ENCODE assay signal across 28 cellular contexts in the genomic region with DNA sequence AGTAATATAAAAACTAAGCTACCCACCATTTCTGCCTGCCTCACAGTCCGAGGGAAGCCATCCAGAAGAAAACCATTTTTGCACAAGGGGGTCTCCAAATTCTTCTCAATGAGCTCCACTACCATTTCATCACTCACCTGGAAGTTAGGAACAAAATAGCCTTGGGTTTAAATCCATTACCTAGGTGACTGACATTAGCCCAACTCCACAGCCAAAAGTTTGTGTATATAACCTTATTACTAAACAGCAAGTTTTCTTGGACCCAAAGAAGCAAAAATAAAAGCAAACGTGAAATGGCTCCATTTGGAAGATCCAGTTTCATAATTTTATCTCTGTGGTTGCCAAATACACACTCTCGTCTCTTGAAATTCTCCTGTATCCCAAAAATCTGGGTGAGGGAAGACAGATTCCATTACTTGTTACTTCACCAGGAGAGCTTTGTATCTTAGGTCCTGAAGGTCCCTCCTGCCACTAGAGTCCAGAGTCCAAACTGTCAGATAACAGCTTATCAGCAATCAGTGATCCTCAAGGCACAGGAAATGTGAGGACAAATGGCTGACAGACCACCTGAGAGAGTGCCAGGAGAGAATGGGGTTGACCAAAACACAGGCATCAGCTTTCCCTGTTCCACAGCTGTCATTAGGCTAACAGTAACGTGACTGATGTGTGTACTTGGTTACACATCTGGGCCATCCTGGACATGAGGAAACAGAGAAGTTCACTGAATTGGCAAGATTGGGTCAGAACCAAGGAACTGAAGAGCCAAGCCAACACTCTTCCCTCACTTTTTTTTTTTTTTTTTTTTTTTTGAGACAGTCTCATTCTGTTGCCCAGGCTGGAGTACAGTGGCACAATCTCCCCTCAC. TPM values are rescaled to one million over a fixed set of nuclear protein-coding genes. Genes with fewer than 3 reads are reported as not detected.
DNase-seq lines count a peak whose midpoint lies in the region; ATAC-seq and TF ChIP-seq lines count a peak whose summit lies in the region.
"Had no signal": no experiment of that assay in that cellular context is flagged by ENCODE, and none has a peak within 500 bp of the region (broad histone marks: within the 10 kb centered on the region; RNA-seq: fewer than 3 reads in every experiment).

No MANE protein-coding gene starts in this region.

- no peak for TF ChIP-seq POLR2A in esophagus squamous epithelium (IDR thresholded peaks at IDR 0.05)
- no peak for TF ChIP-seq POLR2A in gastroesophageal sphincter (IDR thresholded peaks at IDR 0.05)

- TSS peak; percentile 5 for BruUV-seq in Caco-2 (replicated peaks; lab: Mats Ljungman, UMichigan)

- no peaks in the 10 kb centered on the region for H3K9me3 Mint-ChIP-seq in T-helper 1 cell treated with Interleukin-12 subunit alpha and Interleukin-12 subunit beta and Interleukin-4 antibody, amounts not matched to agents 30 μg/mL and 1 μg/mL, for 36 hours
- H3K9me3 Mint-ChIP-seq in Caco-2 (ENCODE audit: unreplicated experiment), result no peaks in the 10 kb centered on the region
- H3K9me3 Mint-ChIP-seq: activated CD4-positive, alpha-beta memory T cell treated with anti-CD3 and anti-CD28 coated beads for 36 hours; effector memory CD8-positive, alpha-beta T cell; mesothelial cell of epicardium; nephron; stimulated activated effector memory CD8-positive, alpha-beta T cell treated with anti-CD3 and anti-CD28 coated beads, Interleukin-12 subunit alpha, Interleukin-12 subunit beta, amount 100 ng/mL, for 72 hours had no signal

- H3K36me3 Mint-ChIP-seq in T-helper 1 cell treated with Interleukin-12 subunit alpha and Interleukin-12 subunit beta and Interleukin-4 antibody, amounts not matched to agents 30 μg/mL and 1 μg/mL, for 36 hours (ENCODE audit: low read depth), result peaks cover 58% of the 10 kb centered on the region
- peaks cover 49% of the 10 kb centered on the region for H3K36me3 Mint-ChIP-seq in Caco-2 (ENCODE audit: insufficient read depth, unreplicated experiment)

- no peak for TF ChIP-seq EP300 in gastroesophageal sphincter (IDR thresholded peaks at IDR 0.05)

- CTCF ChIA-PET in Caco-2 (lab: Charles Lee), result interaction anchor here (1.2 to 1.9 kb wide), 2 partner anchors 15 to 33 kb away, joined by 3 to 5 read pairs; no protein-coding TSS in a partner anchor

- 78 to 88% methylated on average over 4 of the region's 4 CpGs for WGBS in esophagus squamous epithelium, 2 donors
- WGBS in gastroesophageal sphincter (ENCODE audit: low coverage in 1 of 2), 2 donors, result 78 to 80% methylated on average over 4 of the region's 4 CpGs

- intact Hi-C loops in Caco-2 (cut with micrococcal nuclease; ENCODE audit: unreplicated experiment), result loop anchor here (2.0 kb wide), 1 partner anchor 15 kb away; no protein-coding TSS in a partner anchor
- intact Hi-C loops in colonic mucosa (cut with DNase I), result no loop called here
- intact Hi-C loops in esophagus squamous epithelium (cut with DNase I), result no loop called here

- H3K4me3 Mint-ChIP-seq in T-helper 1 cell treated with Interleukin-12 subunit alpha and Interleukin-12 subunit beta and Interleukin-4 antibody, amounts not matched to agents 30 μg/mL and 1 μg/mL, for 36 hours, result no peak overlapping the region
- peak overlapping the region; percentile 11 for H3K4me3 Mint-ChIP-seq in Caco-2 (ENCODE audit: unreplicated experiment)
- H3K4me3 Mint-ChIP-seq: activated CD4-positive, alpha-beta memory T cell treated with anti-CD3 and anti-CD28 coated beads for 36 hours; effector memory CD8-positive, alpha-beta T cell; mesothelial cell of epicardium; nephron; stimulated activated effector memory CD8-positive, alpha-beta T cell treated with anti-CD3 and anti-CD28 coated beads, Interleukin-12 subunit alpha, Interleukin-12 subunit beta, amount 100 ng/mL, for 72 hours had no signal

- H3K9me3 ChIP-seq in Caco-2 (no peaks in the 10 kb centered on the region), colonic mucosa (no peaks in the 10 kb centered on the region), muscle layer of duodenum (ENCODE audit: control insufficient read depth in 1 of 2, low read length in 2 of 2) (no peaks in the 10 kb centered on the region), esophagus squamous epithelium (no peaks in the 10 kb centered on the region), gastroesophageal sphincter (no peaks in the 10 kb centered on the region)

- POLR2A ChIA-PET in Caco-2 (lab: Charles Lee), result interaction anchor here (1.0 to 1.6 kb wide), 2 partner anchors 57 to 69 kb away, joined by 3 to 4 read pairs; a partner anchor contains a TSS

- no peaks in the 10 kb centered on the region for H3K27me3 Mint-ChIP-seq in T-helper 1 cell treated with Interleukin-12 subunit alpha and Interleukin-12 subunit beta and Interleukin-4 antibody, amounts not matched to agents 30 μg/mL and 1 μg/mL, for 36 hours (ENCODE audit: low read depth)
- H3K27me3 Mint-ChIP-seq in Caco-2 (ENCODE audit: insufficient read depth, unreplicated experiment), result no peaks in the 10 kb centered on the region
- H3K27me3 Mint-ChIP-seq: activated CD4-positive, alpha-beta memory T cell treated with anti-CD3 and anti-CD28 coated beads for 36 hours; effector memory CD8-positive, alpha-beta T cell had no signal

- ATAC-seq in gastroesophageal sphincter, result no peak
- ATAC-seq: effector memory CD8-positive, alpha-beta T cell; left ventricle myocardium superior; stimulated activated effector memory CD8-positive, alpha-beta T cell treated with anti-CD3 and anti-CD28 coated beads, Interleukin-12 subunit alpha, Interleukin-12 subunit beta, amount 100 ng/mL, for 72 hours had no signal

- H3K4me3 ChIP-seq in Caco-2 (ENCODE audit: low read depth, low read length) (no peak overlapping the region), colonic mucosa (no peak overlapping the region), muscle layer of duodenum (ENCODE audit: low read depth in 1 of 2, low read length in 2 of 2) (no peak overlapping the region), esophagus squamous epithelium (no peak overlapping the region), gastroesophageal sphincter (no peak overlapping the region)

- TF ChIP-seq CTCF in Caco-2 (IDR thresholded peaks at IDR 0.05; ENCODE audit: insufficient read depth in 1 of 2, low read depth in 1 of 2, low read length in 1 of 2, severe bottlenecking in 1 of 2, unreplicated experiment in 1 of 2), result no peak
- no peak for TF ChIP-seq CTCF in colonic mucosa (IDR thresholded peaks at IDR 0.05)
- TF ChIP-seq CTCF in esophagus squamous epithelium (IDR thresholded peaks at IDR 0.05), result no peak
- no peak for TF ChIP-seq CTCF in gastroesophageal sphincter (IDR thresholded peaks at IDR 0.05)

- H3K4me1 Mint-ChIP-seq in T-helper 1 cell treated with Interleukin-12 subunit alpha and Interleukin-12 subunit beta and Interleukin-4 antibody, amounts not matched to agents 30 μg/mL and 1 μg/mL, for 36 hours (ENCODE audit: low read depth), result peaks cover 44% of the 10 kb centered on the region
- H3K4me1 Mint-ChIP-seq in Caco-2 (ENCODE audit: low read depth, unreplicated experiment), result peaks cover 20% of the 10 kb centered on the region
- H3K4me1 Mint-ChIP-seq: mesothelial cell of epicardium had no signal

- peak overlapping the region; percentile 26 for H3K27ac Mint-ChIP-seq in T-helper 1 cell treated with Interleukin-12 subunit alpha and Interleukin-12 subunit beta and Interleukin-4 antibody, amounts not matched to agents 30 μg/mL and 1 μg/mL, for 36 hours
- H3K27ac Mint-ChIP-seq in Caco-2 (ENCODE audit: unreplicated experiment), result peak overlapping the region; percentile 39
- H3K27ac Mint-ChIP-seq: mesothelial cell of epicardium; stimulated activated effector memory CD8-positive, alpha-beta T cell treated with anti-CD3 and anti-CD28 coated beads, Interleukin-12 subunit alpha, Interleukin-12 subunit beta, amount 100 ng/mL, for 72 hours had no signal

- DNase-seq in T-helper 1 cell (no peak), Caco-2 (peak; percentile 30 to 42), colonic mucosa (no peak), esophagus squamous epithelium (lab: John Stamatoyannopoulos, UW) (no peak), HuH-7 (ENCODE audit: low spot score) (no peak)
- DNase-seq: activated CD4-positive, alpha-beta memory T cell treated with anti-CD3 and anti-CD28 coated beads for 36 hours; activated CD4-positive, alpha-beta T cell treated with anti-CD3 and anti-CD28 coated beads for 1 hour; activated CD8-positive, alpha-beta memory T cell treated with anti-CD3 and anti-CD28 coated beads, Interleukin-2, amount 50 U/mL, for 48 hours; activated effector memory CD4-positive, alpha-beta T cell treated with Interleukin-2 at 50 U/mL for 16 hours; central memory CD4-positive, alpha-beta T cell; effector memory CD8-positive, alpha-beta T cell; head of caudate nucleus; islet precursor cell; Kasumi-1; left ventricle myocardium superior; NCI-H1417 treated with DMSO at 0.1 percent for 48 hours; NCI-H2081; NCI-H2227 treated with DMSO at 0.1 percent for 48 hours; NCI-H526 treated with DMSO at 0.1 percent for 48 hours; NK-92 treated with Interleukin-12 subunit alpha and Interleukin-12 subunit beta, amount 100 ng/mL, for 24 hours; SHP77 treated with DMSO at 0.1 percent for 48 hours had no signal

- H3K27ac ChIP-seq in colonic mucosa (peak overlapping the region; percentile 30), muscle layer of duodenum (ENCODE audit: low read length) (peak overlapping the region; percentile 20), esophagus squamous epithelium (no peak overlapping the region), gastroesophageal sphincter (no peak overlapping the region)
- H3K27ac ChIP-seq: 22Rv1 had no signal

- no peak overlapping the region for H3K9ac ChIP-seq in colonic mucosa (ENCODE audit: low read depth in 2 of 2, low read length in 2 of 2)

- no peaks in the 10 kb centered on the region for H3K27me3 ChIP-seq in Caco-2 (replicated peaks; ENCODE audit: control insufficient read depth, insufficient read depth, low read length)
- H3K27me3 ChIP-seq in colonic mucosa, result no peaks in the 10 kb centered on the region
- H3K27me3 ChIP-seq in muscle layer of duodenum (ENCODE audit: low read depth, low read length), result no peaks in the 10 kb centered on the region
- no peaks in the 10 kb centered on the region for H3K27me3 ChIP-seq in esophagus squamous epithelium
- H3K27me3 ChIP-seq in gastroesophageal sphincter, result no peaks in the 10 kb centered on the region

- H3K4me1 ChIP-seq in Caco-2 (peaks cover 30% of the 10 kb centered on the region), colonic mucosa (no peaks in the 10 kb centered on the region), muscle layer of duodenum (ENCODE audit: control insufficient read depth in 1 of 2, insufficient read depth in 2 of 2, low read length in 2 of 2) (no peaks in the 10 kb centered on the region), esophagus squamous epithelium (peaks cover 0 to 25% (median 0%) of the 10 kb centered on the region in 3 donors), gastroesophageal sphincter (peaks cover 0 to 5% (median 0%) of the 10 kb centered on the region in 3 donors)

- H3K36me3 ChIP-seq in Caco-2 (ENCODE audit: control insufficient read depth, insufficient read depth, low read length) (peaks cover 1% of the 10 kb centered on the region), colonic mucosa (no peaks in the 10 kb centered on the region), muscle layer of duodenum (ENCODE audit: control insufficient read depth in 1 of 2, insufficient read depth in 2 of 2, low read length in 2 of 2) (peaks cover 53 to 65% of the 10 kb centered on the region in 2 donors), esophagus squamous epithelium (peaks cover 4 to 78% (median 46%) of the 10 kb centered on the region in 3 donors), gastroesophageal sphincter (peaks cover 0 to 78% of the 10 kb centered on the region in 2 donors)

RNA-seq across cellular contexts. Expression of a gene that starts 14.9 kb away (rescaled TPM):
- total RNA-seq in Caco-2 (2022), result 127 and 139 TPM in 2 replicates
- total RNA-seq in colonic mucosa, result 100 to 1,000 TPM; 206 to 243 TPM
- total RNA-seq in esophagus squamous epithelium, result 100 to 1,000 TPM; 126 to 167 (median 151) TPM
- total RNA-seq in gastroesophageal sphincter, result 100 to 1,000 TPM in 2 of 4 donors, 10 to 100 TPM in 2; 88.9 to 115 (median 97.1) TPM

RNA-seq across cellular contexts. Expression of a gene that starts 57.2 kb away (rescaled TPM):
- total RNA-seq in Caco-2 (2022), result 13.9 and 14.5 TPM in 2 replicates
- 100 to 1,000 TPM in 1 of 2 donors, 10 to 100 TPM in 1; 44.4 to 106 TPM for total RNA-seq in colonic mucosa
- total RNA-seq in esophagus squamous epithelium, result 10 to 100 TPM; 24.2 to 61.6 (median 46.4) TPM
- 10 to 100 TPM; 19.5 to 25.2 (median 21.8) TPM for total RNA-seq in gastroesophageal sphincter

RNA-seq across cellular contexts. Expression of a gene that starts 59.2 kb away (rescaled TPM):
- 1.5 and 2.3 TPM in 2 replicates for total RNA-seq in Caco-2 (2022)
- 10 to 100 TPM; 10.2 to 21.4 TPM for total RNA-seq in colonic mucosa
- 1 to 10 TPM in 1 of 4 donors, under 1 TPM in 3; 0.27 to 1.5 (median 0.61) TPM for total RNA-seq in esophagus squamous epithelium
- 1 to 10 TPM in 3 of 4 donors, under 1 TPM in 1; 0.31 to 6.4 (median 2.8) TPM for total RNA-seq in gastroesophageal sphincter

Comparison
In these comparisons a context has a peak if more than half of its experiments do, and no peak if none do; other contexts are left out.
1. DNase-seq: peak in Caco-2 (2 of 2); none in T-helper 1 cell (0 of 5), colonic mucosa (single experiment), esophagus squamous epithelium (single experiment) and HuH-7 (single experiment).
2. H3K27ac ChIP-seq: peak in colonic mucosa (single experiment) and muscle layer of duodenum (single experiment); none in esophagus squamous epithelium (0 of 4) and gastroesophageal sphincter (0 of 4).